Comparison of ENCODE assay signal across 8 cellular contexts in genomic region chr1:234608026-234608719, GRCh38. TPM values are rescaled to one million over a fixed set of nuclear protein-coding genes. Genes with fewer than 3 reads are reported as not detected.
A peak's percentile ranks its signal among the peaks of the same experiment; 100 is the strongest.
DNase-seq lines count a peak whose midpoint lies in the region; ATAC-seq and TF ChIP-seq lines count a peak whose summit lies in the region.

No MANE protein-coding gene starts in this region.

- H3K4me1 ChIP-seq in adipocyte (ENCODE audit: control insufficient read depth, insufficient read depth, low read length) = peaks cover 32% of the 10 kb centered on the region
- peaks cover 3 to 48% (median 35%) of the 10 kb centered on the region in 9 donors for H3K4me1 ChIP-seq in heart right ventricle
- H3K4me1 ChIP-seq in prostate gland (replicated peaks) = peaks cover 9% of the 10 kb centered on the region

- ATAC-seq in GM21619 (IDR thresholded peaks at IDR 0.05; ENCODE audit: unreplicated experiment) (peak; percentile 23), heart right ventricle (peak; percentile 16 to 55 (median 48)), HG03039 (IDR thresholded peaks at IDR 0.05; ENCODE audit: unreplicated experiment) (no peak)

- intact Hi-C loops in heart right ventricle (cut with DNase I) = loop anchor here in 7 of 10 donors (2.0 to 10.0 kb wide), 9 partner anchors 71 to 469 kb away; no protein-coding TSS in a partner anchor
- intact Hi-C loops in prostate gland (cut with DNase I) = loop anchor here (5.0 to 10.0 kb wide), 3 partner anchors 111 to 897 kb away; partner anchors contain the start of gene B3GALNT2

- no peaks in the 10 kb centered on the region for H3K9me3 ChIP-seq in adipocyte (ENCODE audit: control insufficient read depth, low read length)
- H3K9me3 ChIP-seq in heart right ventricle = no peaks in the 10 kb centered on the region
- H3K9me3 ChIP-seq in prostate gland = no peaks in the 10 kb centered on the region

- peak overlapping the region; percentile 96 for H3K9ac ChIP-seq in adipocyte (ENCODE audit: low read length)

- TF ChIP-seq POLR2A in prostate gland (IDR thresholded peaks at IDR 0.05) = peak; percentile 83

- peaks cover 48% of the 10 kb centered on the region for H3K36me3 ChIP-seq in adipocyte (ENCODE audit: control insufficient read depth, insufficient read depth, low read length, severe bottlenecking)
- peaks cover 0 to 53% (median 23%) of the 10 kb centered on the region in 9 donors for H3K36me3 ChIP-seq in heart right ventricle
- H3K36me3 ChIP-seq in prostate gland = peaks cover 0 to 9% of the 10 kb centered on the region in 2 donors

- peak; percentile 54 for DNase-seq in DMS 273 treated with DMSO at 0.1 percent for 48 hours (lab: John Stamatoyannopoulos, UW)
- DNase-seq in M059J (ENCODE audit: low read depth) = peak; percentile 96
- DNase-seq in T follicular helper cell (ENCODE audit: low read depth) = peak; percentile 79
- peak; percentile 89 for DNase-seq in adipocyte (ENCODE audit: low read depth)
- peak; percentile 70 to 87 for DNase-seq in heart right ventricle
- peak; percentile 90 for DNase-seq in prostate gland (ENCODE audit: low spot score)

- H3K27ac ChIP-seq in heart right ventricle = peak overlapping the region; percentile 96 to 100 (median 100)
- H3K27ac ChIP-seq in prostate gland = peak overlapping the region; percentile 100

- WGBS in heart right ventricle, 2 donors = 0 to 1% methylated on average over 39 of the region's 39 CpGs
- WGBS in prostate gland = under 1% methylated on average over 38 of the region's 39 CpGs

- peak in 3 of 9 donors; percentile 6 to 13 (median 6) for TF ChIP-seq CTCF in heart right ventricle (IDR thresholded peaks at IDR 0.05)
- TF ChIP-seq CTCF in prostate gland (IDR thresholded peaks at IDR 0.05) = peak in 1 of 4 experiments; percentile 27

- H3K27me3 ChIP-seq in adipocyte (replicated peaks; ENCODE audit: control insufficient read depth, insufficient read depth, low read length) = no peaks in the 10 kb centered on the region
- no peaks in the 10 kb centered on the region for H3K27me3 ChIP-seq in heart right ventricle
- H3K27me3 ChIP-seq in prostate gland (replicated peaks; ENCODE audit: insufficient read depth) = no peaks in the 10 kb centered on the region

- H3K4me3 ChIP-seq in adipocyte (ENCODE audit: low read length) (peak overlapping the region; percentile 90), heart right ventricle (peak overlapping the region; percentile 78 to 96 (median 88)), prostate gland (peak overlapping the region; percentile 81 to 85)

RNA-seq across cellular contexts. Expression of gene IRF2BP2, which starts 1.8 kb away (rescaled TPM):
- total RNA-seq in M059J (2014; rRNA removed; shearing (Covaris generic)) = 49.0 and 84.1 TPM in 2 replicates
- 100 to 1,000 TPM in 6 of 10 donors, 10 to 100 TPM in 4; 78.2 to 181 (median 104) TPM for total RNA-seq in heart right ventricle
- polyA plus RNA-seq in heart right ventricle = 10 to 100 TPM; 50.6 to 54.0 TPM
- total RNA-seq in prostate gland = 100 to 1,000 TPM; 111 to 124 TPM
